ENCODE assay signal across 1 cellular context in the genomic region with DNA sequence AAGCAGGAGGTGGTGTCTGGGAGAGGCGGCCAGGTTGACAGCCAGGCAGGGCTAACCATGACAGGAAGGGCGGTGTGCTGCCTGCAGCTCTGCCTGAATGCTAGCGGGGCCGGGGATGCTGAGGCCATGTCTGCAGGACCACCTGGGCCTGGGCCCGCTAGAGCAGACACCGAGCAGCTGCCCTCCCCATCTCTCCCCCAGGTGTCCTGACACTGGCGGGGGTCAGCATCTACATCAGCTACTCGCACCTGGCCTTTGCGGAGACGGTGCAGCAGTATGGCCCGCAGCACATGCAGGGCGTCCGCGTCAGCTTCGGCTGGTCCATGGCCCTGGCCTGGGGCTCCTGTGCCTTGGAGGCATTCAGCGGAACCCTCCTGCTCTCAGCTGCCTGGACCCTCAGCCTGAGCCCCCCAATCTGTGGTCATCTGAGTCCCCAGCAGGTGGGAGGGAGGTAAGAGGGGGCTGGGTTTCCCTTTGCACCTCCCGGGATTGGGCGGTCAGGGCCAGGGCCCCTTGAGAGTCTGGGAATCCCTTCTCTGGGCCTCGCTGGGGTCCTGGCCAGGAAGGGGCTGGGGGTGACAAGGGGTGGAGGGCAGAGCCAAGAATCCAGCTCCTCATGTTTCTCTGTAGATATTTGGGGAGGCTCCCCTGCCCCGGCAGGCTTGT.
TF ChIP-seq lines count a peak whose summit lies in the region.

No MANE protein-coding gene starts in this region.

TF ChIP-seq in K562, 482 proteins besides CTCF, POLR2A, EP300 and RAD21:
- TF ChIP-seq, protein P1, sequence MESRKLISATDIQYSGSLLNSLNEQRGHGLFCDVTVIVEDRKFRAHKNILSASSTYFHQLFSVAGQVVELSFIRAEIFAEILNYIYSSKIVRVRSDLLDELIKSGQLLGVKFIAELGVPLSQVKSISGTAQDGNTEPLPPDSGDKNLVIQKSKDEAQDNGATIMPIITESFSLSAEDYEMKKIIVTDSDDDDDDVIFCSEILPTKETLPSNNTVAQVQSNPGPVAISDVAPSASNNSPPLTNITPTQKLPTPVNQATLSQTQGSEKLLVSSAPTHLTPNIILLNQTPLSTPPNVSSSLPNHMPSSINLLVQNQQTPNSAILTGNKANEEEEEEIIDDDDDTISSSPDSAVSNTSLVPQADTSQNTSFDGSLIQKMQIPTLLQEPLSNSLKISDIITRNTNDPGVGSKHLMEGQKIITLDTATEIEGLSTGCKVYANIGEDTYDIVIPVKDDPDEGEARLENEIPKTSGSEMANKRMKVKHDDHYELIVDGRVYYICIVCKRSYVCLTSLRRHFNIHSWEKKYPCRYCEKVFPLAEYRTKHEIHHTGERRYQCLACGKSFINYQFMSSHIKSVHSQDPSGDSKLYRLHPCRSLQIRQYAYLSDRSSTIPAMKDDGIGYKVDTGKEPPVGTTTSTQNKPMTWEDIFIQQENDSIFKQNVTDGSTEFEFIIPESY (CRISPR knock-in tag; IDR thresholded peaks at IDR 0.05) = peak; percentile 78
- TF ChIP-seq, protein P2, sequence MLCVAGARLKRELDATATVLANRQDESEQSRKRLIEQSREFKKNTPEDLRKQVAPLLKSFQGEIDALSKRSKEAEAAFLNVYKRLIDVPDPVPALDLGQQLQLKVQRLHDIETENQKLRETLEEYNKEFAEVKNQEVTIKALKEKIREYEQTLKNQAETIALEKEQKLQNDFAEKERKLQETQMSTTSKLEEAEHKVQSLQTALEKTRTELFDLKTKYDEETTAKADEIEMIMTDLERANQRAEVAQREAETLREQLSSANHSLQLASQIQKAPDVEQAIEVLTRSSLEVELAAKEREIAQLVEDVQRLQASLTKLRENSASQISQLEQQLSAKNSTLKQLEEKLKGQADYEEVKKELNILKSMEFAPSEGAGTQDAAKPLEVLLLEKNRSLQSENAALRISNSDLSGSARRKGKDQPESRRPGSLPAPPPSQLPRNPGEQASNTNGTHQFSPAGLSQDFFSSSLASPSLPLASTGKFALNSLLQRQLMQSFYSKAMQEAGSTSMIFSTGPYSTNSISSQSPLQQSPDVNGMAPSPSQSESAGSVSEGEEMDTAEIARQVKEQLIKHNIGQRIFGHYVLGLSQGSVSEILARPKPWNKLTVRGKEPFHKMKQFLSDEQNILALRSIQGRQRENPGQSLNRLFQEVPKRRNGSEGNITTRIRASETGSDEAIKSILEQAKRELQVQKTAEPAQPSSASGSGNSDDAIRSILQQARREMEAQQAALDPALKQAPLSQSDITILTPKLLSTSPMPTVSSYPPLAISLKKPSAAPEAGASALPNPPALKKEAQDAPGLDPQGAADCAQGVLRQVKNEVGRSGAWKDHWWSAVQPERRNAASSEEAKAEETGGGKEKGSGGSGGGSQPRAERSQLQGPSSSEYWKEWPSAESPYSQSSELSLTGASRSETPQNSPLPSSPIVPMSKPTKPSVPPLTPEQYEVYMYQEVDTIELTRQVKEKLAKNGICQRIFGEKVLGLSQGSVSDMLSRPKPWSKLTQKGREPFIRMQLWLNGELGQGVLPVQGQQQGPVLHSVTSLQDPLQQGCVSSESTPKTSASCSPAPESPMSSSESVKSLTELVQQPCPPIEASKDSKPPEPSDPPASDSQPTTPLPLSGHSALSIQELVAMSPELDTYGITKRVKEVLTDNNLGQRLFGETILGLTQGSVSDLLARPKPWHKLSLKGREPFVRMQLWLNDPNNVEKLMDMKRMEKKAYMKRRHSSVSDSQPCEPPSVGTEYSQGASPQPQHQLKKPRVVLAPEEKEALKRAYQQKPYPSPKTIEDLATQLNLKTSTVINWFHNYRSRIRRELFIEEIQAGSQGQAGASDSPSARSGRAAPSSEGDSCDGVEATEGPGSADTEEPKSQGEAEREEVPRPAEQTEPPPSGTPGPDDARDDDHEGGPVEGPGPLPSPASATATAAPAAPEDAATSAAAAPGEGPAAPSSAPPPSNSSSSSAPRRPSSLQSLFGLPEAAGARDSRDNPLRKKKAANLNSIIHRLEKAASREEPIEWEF (CRISPR knock-in tag; IDR thresholded peaks at IDR 0.05) = no peak
- TF ChIP-seq TRIM28 (IDR thresholded peaks at IDR 0.05) = no peak
- no peak for TF ChIP-seq POLR2B (IDR thresholded peaks at IDR 0.05; ENCODE audit: low read depth, partially characterized antibody)
- TF ChIP-seq, protein P3, sequence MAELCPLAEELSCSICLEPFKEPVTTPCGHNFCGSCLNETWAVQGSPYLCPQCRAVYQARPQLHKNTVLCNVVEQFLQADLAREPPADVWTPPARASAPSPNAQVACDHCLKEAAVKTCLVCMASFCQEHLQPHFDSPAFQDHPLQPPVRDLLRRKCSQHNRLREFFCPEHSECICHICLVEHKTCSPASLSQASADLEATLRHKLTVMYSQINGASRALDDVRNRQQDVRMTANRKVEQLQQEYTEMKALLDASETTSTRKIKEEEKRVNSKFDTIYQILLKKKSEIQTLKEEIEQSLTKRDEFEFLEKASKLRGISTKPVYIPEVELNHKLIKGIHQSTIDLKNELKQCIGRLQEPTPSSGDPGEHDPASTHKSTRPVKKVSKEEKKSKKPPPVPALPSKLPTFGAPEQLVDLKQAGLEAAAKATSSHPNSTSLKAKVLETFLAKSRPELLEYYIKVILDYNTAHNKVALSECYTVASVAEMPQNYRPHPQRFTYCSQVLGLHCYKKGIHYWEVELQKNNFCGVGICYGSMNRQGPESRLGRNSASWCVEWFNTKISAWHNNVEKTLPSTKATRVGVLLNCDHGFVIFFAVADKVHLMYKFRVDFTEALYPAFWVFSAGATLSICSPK (IDR thresholded peaks at IDR 0.05; ENCODE audit: borderline replicate concordance) = no peak
- TF ChIP-seq TAF9B (IDR thresholded peaks at IDR 0.05; ENCODE audit: partially characterized antibody) = no peak
- TF ChIP-seq ZNF766 (CRISPR knock-in tag; conservative IDR thresholded peaks at IDR 0.05) = no peak
